In genomic region chr6:105781248-105781647, GRCh38 we compare ENCODE assay signal across 1 cellular context.
TF ChIP-seq lines count a peak whose summit lies in the region.

No MANE protein-coding gene starts in this region.

TF ChIP-seq in GM23338, 12 proteins besides CTCF, POLR2A, EP300 and RAD21 (continued from another document):
- TF ChIP-seq ZNF462 (CRISPR knock-in tag; IDR thresholded peaks at IDR 0.05), result no peak
